Comparison of ENCODE assay signal across 14 cellular contexts in genomic region chr17:7332600-7333069, GRCh38. TPM values are rescaled to one million over a fixed set of nuclear protein-coding genes. Genes with fewer than 3 reads are reported as not detected.
DNase-seq lines count a peak whose midpoint lies in the region; ATAC-seq and TF ChIP-seq lines count a peak whose summit lies in the region.
"Not testable (repeated sequence)": the region's sequence is repeated elsewhere in the genome, so short reads cannot be mapped to it uniquely, and the experiment has no call there.
"Had no signal": no experiment of that assay in that cellular context is flagged by ENCODE, and none has a peak within 500 bp of the region (broad histone marks: within the 10 kb centered on the region; RNA-seq: fewer than 3 reads in every experiment).

No MANE protein-coding gene starts in this region.

- H3K36me3 ChIP-seq in CD4-positive, alpha-beta memory T cell (ENCODE audit: insufficient read depth, low read length); effector memory CD4-positive, alpha-beta T cell (ENCODE audit: control insufficient read depth, insufficient read depth, low read length); testis (ENCODE audit: low read depth, missing control alignments): not testable (repeated sequence)

- H3K4me3 Mint-ChIP-seq in CD4-positive, alpha-beta memory T cell: peak overlapping the region; percentile 61 to 79 (median 74)
- H3K4me3 Mint-ChIP-seq in IgD-negative memory B cell (peak overlapping the region; percentile 66 to 86 (median 76)), T-cell (peak overlapping the region; percentile 37 to 94 (median 56)), neural crest cell (peak overlapping the region; percentile 20)
- H3K4me3 Mint-ChIP-seq in activated CD4-positive, alpha-beta memory T cell treated with anti-CD3 and anti-CD28 coated beads for 36 hours: peak overlapping the region; percentile 71
- peak overlapping the region; percentile 48 for H3K4me3 Mint-ChIP-seq in activated naive CD4-positive, alpha-beta T cell treated with anti-CD3 and anti-CD28 coated beads, Interleukin-2, amount 10 ng/mL, durations not matched to agents 7 days and 5 days

- DNase-seq in CD4-positive, alpha-beta memory T cell: peak; percentile 55 to 86 (median 71)
- peak in 20 of 34 experiments; percentile 28 to 71 (median 50) for DNase-seq in T-cell
- peak; percentile 70 for DNase-seq in activated CD4-positive, alpha-beta memory T cell treated with anti-CD3 and anti-CD28 coated beads for 36 hours
- peak; percentile 62 for DNase-seq in activated naive CD4-positive, alpha-beta T cell treated with anti-CD3 and anti-CD28 coated beads, Interleukin-2, amount 10 ng/mL, durations not matched to agents 7 days and 5 days
- peak in 1 of 3 donors; percentile 60 for DNase-seq in effector memory CD4-positive, alpha-beta T cell
- DNase-seq in neural crest cell (ENCODE audit: low read depth, low spot score): not testable (repeated sequence)
- peak; percentile 43 for DNase-seq in testis

- TF ChIP-seq POLR2A in testis (IDR thresholded peaks at IDR 0.05): not testable (repeated sequence)

- H3K4me3 ChIP-seq in CD4-positive, alpha-beta memory T cell (ENCODE audit: low read length in 2 of 2): peak overlapping the region in 1 of 2 donors; percentile 22
- H3K4me3 ChIP-seq in effector memory CD4-positive, alpha-beta T cell (ENCODE audit: insufficient read depth, low read depth, low read length, poor library complexity, severe bottlenecking): peak overlapping the region; percentile 15
- H3K4me3 ChIP-seq in testis: not testable (repeated sequence)

- H3K27ac Mint-ChIP-seq in CD4-positive, alpha-beta memory T cell: peak overlapping the region; percentile 92 to 97 (median 94)
- peak overlapping the region; percentile 87 to 94 (median 90) for H3K27ac Mint-ChIP-seq in IgD-negative memory B cell
- peak overlapping the region; percentile 89 to 94 for H3K27ac Mint-ChIP-seq in T-cell
- peak overlapping the region; percentile 83 for H3K27ac Mint-ChIP-seq in activated CD4-positive, alpha-beta memory T cell treated with anti-CD3 and anti-CD28 coated beads for 36 hours
- peak overlapping the region; percentile 86 for H3K27ac Mint-ChIP-seq in activated naive CD4-positive, alpha-beta T cell treated with anti-CD3 and anti-CD28 coated beads, Interleukin-2, amount 10 ng/mL, durations not matched to agents 7 days and 5 days
- not testable (repeated sequence) for H3K27ac Mint-ChIP-seq in neural crest cell (ENCODE audit: unreplicated experiment)

- not testable (repeated sequence) for H3K27me3 Mint-ChIP-seq in CD4-positive, alpha-beta memory T cell; IgD-negative memory B cell; T-cell; activated CD4-positive, alpha-beta memory T cell treated with anti-CD3 and anti-CD28 coated beads for 36 hours; activated naive CD4-positive, alpha-beta T cell treated with anti-CD3 and anti-CD28 coated beads, Interleukin-2, amount 10 ng/mL, durations not matched to agents 7 days and 5 days; neural crest cell (ENCODE audit: low read depth)

- peaks cover 72% of the 10 kb centered on the region for H3K4me1 ChIP-seq in CD4-positive, alpha-beta memory T cell (ENCODE audit: insufficient read depth, low read length)
- peaks cover 51% of the 10 kb centered on the region for H3K4me1 ChIP-seq in effector memory CD4-positive, alpha-beta T cell (ENCODE audit: control insufficient read depth, insufficient read depth, low read length, poor library complexity, severe bottlenecking)
- H3K4me1 ChIP-seq in testis: peaks cover 14% of the 10 kb centered on the region

- intact Hi-C loops in CD4-positive, alpha-beta memory T cell (cut with micrococcal nuclease); testis (cut with DNase I; ENCODE audit: low total_unique reads): not testable (repeated sequence)
- intact Hi-C loops in activated CD4-positive, alpha-beta memory T cell treated with anti-CD3 and anti-CD28 coated beads for 36 hours (cut with micrococcal nuclease): loop anchor here (5.0 kb wide), 1 partner anchor 105 kb away; the partner anchor contains the start of genes FGF11 and TMEM102

- H3K36me3 Mint-ChIP-seq in CD4-positive, alpha-beta memory T cell: peaks cover 5 to 15% of the 10 kb centered on the region in 2 donors
- not testable (repeated sequence) for H3K36me3 Mint-ChIP-seq in IgD-negative memory B cell; T-cell; neural crest cell (ENCODE audit: low read depth)
- peaks cover 10% of the 10 kb centered on the region for H3K36me3 Mint-ChIP-seq in activated CD4-positive, alpha-beta memory T cell treated with anti-CD3 and anti-CD28 coated beads for 36 hours
- peaks cover 11% of the 10 kb centered on the region for H3K36me3 Mint-ChIP-seq in activated naive CD4-positive, alpha-beta T cell treated with anti-CD3 and anti-CD28 coated beads, Interleukin-2, amount 10 ng/mL, durations not matched to agents 7 days and 5 days

- H3K9me3 Mint-ChIP-seq in CD4-positive, alpha-beta memory T cell; IgD-negative memory B cell; T-cell; activated CD4-positive, alpha-beta memory T cell treated with anti-CD3 and anti-CD28 coated beads for 36 hours; activated naive CD4-positive, alpha-beta T cell treated with anti-CD3 and anti-CD28 coated beads, Interleukin-2, amount 10 ng/mL, durations not matched to agents 7 days and 5 days; neural crest cell: not testable (repeated sequence)

- POLR2A ChIA-PET in CD4-positive, alpha-beta memory T cell (lab: Charles Lee; ENCODE audit: partially characterized antibody): interaction anchor here (1.1 to 7.4 kb wide), 3 partner anchors 11 to 98 kb away, joined by 3 to 187 read pairs (median 4); partner anchors contain the start of genes DVL2 and GPS2
- POLR2A ChIA-PET in T-cell (lab: Charles Lee); activated CD4-positive, alpha-beta memory T cell treated with anti-CD3 and anti-CD28 coated beads for 36 hours (lab: Charles Lee): not testable (repeated sequence)

- peaks cover 43 to 80% (median 63%) of the 10 kb centered on the region in 4 donors for H3K4me1 Mint-ChIP-seq in CD4-positive, alpha-beta memory T cell
- H3K4me1 Mint-ChIP-seq in IgD-negative memory B cell (peaks cover 35 to 45% (median 40%) of the 10 kb centered on the region in 3 donors), T-cell (peaks cover 58 to 72% (median 68%) of the 10 kb centered on the region in 3 donors), neural crest cell (peaks cover 22% of the 10 kb centered on the region)
- H3K4me1 Mint-ChIP-seq in activated CD4-positive, alpha-beta memory T cell treated with anti-CD3 and anti-CD28 coated beads for 36 hours (ENCODE audit: low read depth): peaks cover 57% of the 10 kb centered on the region
- H3K4me1 Mint-ChIP-seq in activated naive CD4-positive, alpha-beta T cell treated with anti-CD3 and anti-CD28 coated beads, Interleukin-2, amount 10 ng/mL, durations not matched to agents 7 days and 5 days: peaks cover 79% of the 10 kb centered on the region

- H3K27ac ChIP-seq in CD4-positive, alpha-beta memory T cell (ENCODE audit: low read depth, low read length): not testable (repeated sequence)
- peak overlapping the region; percentile 9 for H3K27ac ChIP-seq in effector memory CD4-positive, alpha-beta T cell (ENCODE audit: insufficient read depth, low read length, poor library complexity, severe bottlenecking)
- H3K27ac ChIP-seq in testis: peak overlapping the region in 1 of 2 donors; percentile 53

- not testable (repeated sequence) for ATAC-seq in T-cell (replicated peaks in 1 of 4)

- WGBS in testis, 2 donors: 25 to 44% methylated on average over 13 to 14 of the region's 14 CpGs

- not testable (repeated sequence) for TF ChIP-seq CTCF in neural crest cell (conservative IDR thresholded peaks at IDR 0.05); testis (IDR thresholded peaks at IDR 0.05)

- CTCF ChIA-PET in CD4-positive, alpha-beta memory T cell (lab: Charles Lee; ENCODE audit: partially characterized antibody); activated CD4-positive, alpha-beta memory T cell treated with anti-CD3 and anti-CD28 coated beads for 36 hours (lab: Charles Lee); activated naive CD4-positive, alpha-beta T cell treated with anti-CD3 and anti-CD28 coated beads, Interleukin-2, amount 10 ng/mL, durations not matched to agents 7 days and 5 days (lab: Charles Lee): not testable (repeated sequence)
- CTCF ChIA-PET in T-cell (lab: Charles Lee): interaction anchor here in 1 of 2 donors (0.8 kb wide), 1 partner anchor 8 kb away, joined by 8 read pairs; no protein-coding TSS in a partner anchor

- not testable (repeated sequence) for H3K27me3 ChIP-seq in CD4-positive, alpha-beta memory T cell (ENCODE audit: insufficient read depth, low read length); effector memory CD4-positive, alpha-beta T cell (replicated peaks; ENCODE audit: control insufficient read depth, insufficient read depth, low read length, poor library complexity, severe bottlenecking); testis

- H3K9me3 ChIP-seq in CD4-positive, alpha-beta memory T cell (ENCODE audit: control insufficient read depth in 1 of 2, low read length in 2 of 2); effector memory CD4-positive, alpha-beta T cell (ENCODE audit: control insufficient read depth, low read length); testis: not testable (repeated sequence)

RNA-seq across cellular contexts. Expression of gene NEURL4, which starts 3.5 kb away (rescaled TPM):
- 10 to 100 TPM; 73.8 to 81.6 TPM for total RNA-seq in CD4-positive, alpha-beta memory T cell
- 1 to 10 TPM in 1 of 2 donors, under 1 TPM in 1; 0.97 to 2.4 TPM for polyA plus RNA-seq in CD4-positive, alpha-beta memory T cell
- 1.7 TPM for polyA plus RNA-seq in IgD-negative memory B cell
- 10 to 100 TPM; 49.5 to 90.2 (median 80.0) TPM for total RNA-seq in T-cell
- total RNA-seq in activated CD4-positive, alpha-beta memory T cell treated with anti-CD3 and anti-CD28 coated beads for 36 hours: 10 to 100 TPM; 26.9 to 29.3 TPM
- 65.6 and 69.5 TPM in 2 replicates for total RNA-seq in neural crest cell
- total RNA-seq in testis: 10 to 100 TPM; 34.5 to 50.6 TPM
- 38.3 TPM for polyA plus RNA-seq in testis (ENCODE audit: insufficient read depth, low read depth, low replicate concordance)

RNA-seq across cellular contexts. Expression of gene ACAP1, which starts 3.7 kb away (rescaled TPM):
- 100 to 1,000 TPM; 507 to 516 TPM for total RNA-seq in CD4-positive, alpha-beta memory T cell
- 100 to 1,000 TPM; 261 to 264 TPM for polyA plus RNA-seq in CD4-positive, alpha-beta memory T cell
- polyA plus RNA-seq in IgD-negative memory B cell (251 TPM), testis (ENCODE audit: insufficient read depth, low read depth, low replicate concordance) (95.2 TPM)
- total RNA-seq in T-cell (100 to 1,000 TPM; 531 to 781 (median 649) TPM), neural crest cell (1.2 and 1.3 TPM in 2 replicates), testis (100 to 1,000 TPM in 1 of 2 donors, 10 to 100 TPM in 1; 12.6 to 140 TPM)
- total RNA-seq in activated CD4-positive, alpha-beta memory T cell treated with anti-CD3 and anti-CD28 coated beads for 36 hours: 100 to 1,000 TPM; 391 to 405 TPM
- total RNA-seq: dermis blood vessel endothelial cell had no signal

RNA-seq across cellular contexts. Expression of gene GPS2, which starts 17.5 kb away (rescaled TPM):
- total RNA-seq in CD4-positive, alpha-beta memory T cell: 100 to 1,000 TPM; 127 to 132 TPM
- 100 to 1,000 TPM; 101 to 120 TPM for polyA plus RNA-seq in CD4-positive, alpha-beta memory T cell
- polyA plus RNA-seq in IgD-negative memory B cell (128 TPM), testis (ENCODE audit: insufficient read depth, low read depth, low replicate concordance) (219 TPM)
- total RNA-seq in T-cell (100 to 1,000 TPM; 114 to 129 (median 125) TPM), neural crest cell (84.2 and 89.9 TPM in 2 replicates), testis (100 to 1,000 TPM; 204 to 239 TPM)
- 10 to 100 TPM; 34.9 to 38.7 TPM for total RNA-seq in activated CD4-positive, alpha-beta memory T cell treated with anti-CD3 and anti-CD28 coated beads for 36 hours

RNA-seq across cellular contexts. Expression of gene KCTD11, which starts 19.3 kb away (rescaled TPM):
- 1 to 10 TPM; 3.5 to 4.3 TPM for total RNA-seq in CD4-positive, alpha-beta memory T cell
- polyA plus RNA-seq in CD4-positive, alpha-beta memory T cell: 1 to 10 TPM in 1 of 2 donors, under 1 TPM in 1; 0.33 to 1.8 TPM
- polyA plus RNA-seq in IgD-negative memory B cell (6.8 TPM), testis (ENCODE audit: insufficient read depth, low read depth, low replicate concordance) (6.8 TPM)
- total RNA-seq in T-cell (1 to 10 TPM; 2.4 to 7.3 (median 4.8) TPM), neural crest cell (7.9 and 8.0 TPM in 2 replicates), testis (1 to 10 TPM; 4.8 to 5.0 TPM)
- 1 to 10 TPM; 2.6 to 2.8 TPM for total RNA-seq in activated CD4-positive, alpha-beta memory T cell treated with anti-CD3 and anti-CD28 coated beads for 36 hours

RNA-seq across cellular contexts. Expression of gene TMEM95, which starts 22.3 kb away (rescaled TPM):
- total RNA-seq in CD4-positive, alpha-beta memory T cell: not detected
- polyA plus RNA-seq in CD4-positive, alpha-beta memory T cell: not detected
- polyA plus RNA-seq in IgD-negative memory B cell (not detected), testis (ENCODE audit: insufficient read depth, low read depth, low replicate concordance) (9.9 TPM)
- total RNA-seq in T-cell (not detected), neural crest cell (not detected in 2 replicates), testis (1 to 10 TPM; 2.8 to 6.6 TPM)
- total RNA-seq in activated CD4-positive, alpha-beta memory T cell treated with anti-CD3 and anti-CD28 coated beads for 36 hours: not detected
- total RNA-seq: bronchial epithelial cell, dermis blood vessel endothelial cell, H4, heart left ventricle, left lobe of liver had no signal
- polyA plus RNA-seq: heart left ventricle, small intestine had no signal

Comparison
In these comparisons a context has a peak if more than half of its experiments do, and no peak if none do; other contexts are left out.
1. H3K4me3 Mint-ChIP-seq: peak in every context shown above with its lines; median percentile 76 in IgD-negative memory B cell; 74 in CD4-positive, alpha-beta memory T cell; 71 in activated CD4-positive, alpha-beta memory T cell treated with anti-CD3 and anti-CD28 coated beads for 36 hours; 56 in T-cell; 48 in activated naive CD4-positive, alpha-beta T cell treated with anti-CD3 and anti-CD28 coated beads, Interleukin-2, amount 10 ng/mL, durations not matched to agents 7 days and 5 days; 20 in neural crest cell.